In genomic region chr3:127593187-127593586, GRCh38 we compare ENCODE assay signal across 11 cellular contexts.
"Had no signal": no experiment of that assay in that cellular context is flagged by ENCODE, and none has a peak within 500 bp of the region (broad histone marks: within the 10 kb centered on the region; RNA-seq: fewer than 3 reads in every experiment).

No MANE protein-coding gene starts in this region.

- H3K27ac Mint-ChIP-seq: effector memory CD8-positive, alpha-beta T cell; T-helper 1 cell treated with Interleukin-12 subunit alpha and Interleukin-12 subunit beta and Interleukin-4 antibody, amounts not matched to agents 30 μg/mL and 1 μg/mL, for 36 hours had no signal

- H3K4me3 Mint-ChIP-seq: T-helper 1 cell treated with Interleukin-12 subunit alpha and Interleukin-12 subunit beta and Interleukin-4 antibody, amounts not matched to agents 30 μg/mL and 1 μg/mL, for 36 hours had no signal

- ATAC-seq: effector memory CD8-positive, alpha-beta T cell; heart left ventricle had no signal

- DNase-seq: activated CD4-positive, alpha-beta T cell treated with anti-CD3 and anti-CD28 coated beads, Interleukin-2, amount 50 U/mL, for 48 hours; aorta; dermis blood vessel endothelial cell; effector memory CD8-positive, alpha-beta T cell; stimulated activated CD4-positive, alpha-beta T cell treated with anti-CD3 and anti-CD28 coated beads, Interleukin-12 subunit alpha, Interleukin-12 subunit beta, amount 100 ng/mL, for 4 hours; stimulated activated CD4-positive, alpha-beta T cell treated with anti-CD3 and anti-CD28 coated beads, Interleukin-2, amount 100 ng/mL, for 24 hours; stomach; WERI-Rb-1 had no signal

- H3K27me3 Mint-ChIP-seq: effector memory CD8-positive, alpha-beta T cell had no signal

- H3K4me3 ChIP-seq: heart left ventricle, stomach, thoracic aorta had no signal

- H3K9me3 Mint-ChIP-seq: effector memory CD8-positive, alpha-beta T cell; T-helper 1 cell treated with Interleukin-12 subunit alpha and Interleukin-12 subunit beta and Interleukin-4 antibody, amounts not matched to agents 30 μg/mL and 1 μg/mL, for 36 hours had no signal
